In the genomic region with DNA sequence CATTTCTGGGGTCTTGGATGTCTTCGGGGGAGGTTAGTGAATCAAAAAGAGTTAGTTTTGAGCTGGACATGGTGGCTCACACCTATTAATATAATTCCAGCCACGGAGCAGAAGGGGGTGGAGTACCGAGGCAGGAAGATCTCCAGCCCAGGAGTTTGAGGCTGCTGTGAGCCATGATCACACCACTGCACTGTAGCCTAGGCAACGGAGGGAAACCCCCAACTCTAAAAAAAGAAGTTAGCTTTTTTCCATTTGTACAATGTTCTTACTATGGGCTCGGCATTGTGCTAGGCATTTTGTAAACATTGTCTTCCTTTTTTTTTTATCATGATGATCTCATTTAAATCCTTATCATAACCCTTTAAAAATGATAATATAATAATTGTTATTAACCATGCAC, we compare ENCODE assay signal across 12 cellular contexts. TPM values are rescaled to one million over a fixed set of nuclear protein-coding genes. Genes with fewer than 3 reads are reported as not detected.
DNase-seq lines count a peak whose midpoint lies in the region; ATAC-seq lines count a peak whose summit lies in the region.
"Had no signal": no experiment of that assay in that cellular context is flagged by ENCODE, and none has a peak within 500 bp of the region (broad histone marks: within the 10 kb centered on the region; RNA-seq: fewer than 3 reads in every experiment).

No MANE protein-coding gene starts in this region.

- peak; percentile 47 for ATAC-seq in GM19351 (IDR thresholded peaks at IDR 0.05; ENCODE audit: unreplicated experiment)
- peak; percentile 37 for ATAC-seq in activated T-helper 17 cell treated with anti-CD3 and anti-CD28 coated beads, Interleukin-2, amount 50 U/mL, for 72 hours (replicated peaks)
- ATAC-seq in GM21526 (IDR thresholded peaks at IDR 0.05; ENCODE audit: low FRiP score, unreplicated experiment): no peak
- no peak for ATAC-seq in HG03432 (IDR thresholded peaks at IDR 0.05; ENCODE audit: unreplicated experiment)
- ATAC-seq: left lobe of liver had no signal

- H3K36me3 Mint-ChIP-seq in activated T-helper 17 cell treated with anti-CD3 and anti-CD28 coated beads, Interleukin-2, amount 50 U/mL, for 72 hours (ENCODE audit: low read depth): no peaks in the 10 kb centered on the region

- no peak overlapping the region for H3K4me3 Mint-ChIP-seq in activated T-helper 17 cell treated with anti-CD3 and anti-CD28 coated beads, Interleukin-2, amount 50 U/mL, for 72 hours
- H3K4me3 Mint-ChIP-seq: endodermal cell had no signal

- no peak overlapping the region for H3K27ac Mint-ChIP-seq in activated T-helper 17 cell treated with anti-CD3 and anti-CD28 coated beads, Interleukin-2, amount 50 U/mL, for 72 hours
- H3K27ac Mint-ChIP-seq: endodermal cell had no signal

- peaks cover 17% of the 10 kb centered on the region for H3K27me3 Mint-ChIP-seq in activated T-helper 17 cell treated with anti-CD3 and anti-CD28 coated beads, Interleukin-2, amount 50 U/mL, for 72 hours

- no peaks in the 10 kb centered on the region for H3K9me3 Mint-ChIP-seq in activated T-helper 17 cell treated with anti-CD3 and anti-CD28 coated beads, Interleukin-2, amount 50 U/mL, for 72 hours
- H3K9me3 Mint-ChIP-seq: endodermal cell had no signal

- no peaks in the 10 kb centered on the region for H3K4me1 Mint-ChIP-seq in activated T-helper 17 cell treated with anti-CD3 and anti-CD28 coated beads, Interleukin-2, amount 50 U/mL, for 72 hours

- DNase-seq in A172 (ENCODE audit: low spot score) (peak; percentile 46), T-helper 1 cell (no peak)
- DNase-seq: endodermal cell, NCI-H510A, nucleus accumbens had no signal

RNA-seq across cellular contexts. Expression of a gene that starts 8.3 kb away (rescaled TPM):
- total RNA-seq in A172 (2014; rRNA removed; shearing (Covaris generic)): 157 and 175 TPM in 2 replicates
- total RNA-seq in activated T-helper 17 cell treated with anti-CD3 and anti-CD28 coated beads, Interleukin-2, amount 50 U/mL, for 72 hours: 100 to 1,000 TPM in 1 of 2 donors, 10 to 100 TPM in 1; 62.7 to 127 TPM

RNA-seq across cellular contexts. Expression of a gene that starts 15.5 kb away (rescaled TPM):
- not detected in 2 replicates for total RNA-seq in A172 (2014; rRNA removed; shearing (Covaris generic))
- not detected for total RNA-seq in activated T-helper 17 cell treated with anti-CD3 and anti-CD28 coated beads, Interleukin-2, amount 50 U/mL, for 72 hours
- total RNA-seq: Daoy, left lobe of liver, urinary bladder had no signal

RNA-seq across cellular contexts. Expression of a gene that starts 44.3 kb away (rescaled TPM):
- 14.8 and 16.0 TPM in 2 replicates for total RNA-seq in A172 (2014; rRNA removed; shearing (Covaris generic))
- total RNA-seq in activated T-helper 17 cell treated with anti-CD3 and anti-CD28 coated beads, Interleukin-2, amount 50 U/mL, for 72 hours: under 1 TPM in 1 of 2 donors, not detected in 1; 0.63 TPM

RNA-seq across cellular contexts. Expression of a gene that starts 44.7 kb away (rescaled TPM):
- 112 and 118 TPM in 2 replicates for total RNA-seq in A172 (2014; rRNA removed; shearing (Covaris generic))
- total RNA-seq in activated T-helper 17 cell treated with anti-CD3 and anti-CD28 coated beads, Interleukin-2, amount 50 U/mL, for 72 hours: 100 to 1,000 TPM in 1 of 2 donors, 10 to 100 TPM in 1; 88.9 to 130 TPM

Comparison
In these comparisons a context has a peak if more than half of its experiments do, and no peak if none do; other contexts are left out.
1. ATAC-seq: peak in GM19351 (single experiment) and activated T-helper 17 cell treated with anti-CD3 and anti-CD28 coated beads, Interleukin-2, amount 50 U/mL, for 72 hours (single experiment); none in GM21526 (single experiment) and HG03432 (single experiment).